In the genomic region with DNA sequence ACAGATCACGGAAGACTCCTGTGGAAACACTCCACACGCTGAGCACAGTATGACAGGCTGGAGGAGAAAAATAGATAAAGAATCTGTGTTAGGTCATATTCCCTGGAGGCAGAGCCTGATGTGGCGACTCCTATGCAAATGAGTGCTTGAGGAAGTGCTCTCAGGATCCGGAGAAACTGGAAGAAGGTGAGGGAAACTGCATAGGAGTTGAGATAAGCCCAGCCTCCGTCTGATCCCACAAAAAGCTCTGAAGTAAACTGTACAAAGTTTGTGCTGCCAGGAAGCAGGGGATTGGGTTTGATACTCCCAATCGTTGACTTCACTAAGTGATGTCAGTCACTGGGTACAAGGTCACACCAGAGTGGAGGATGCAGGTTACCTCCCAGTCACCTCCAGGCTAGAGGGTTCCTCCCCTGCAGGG, we compare ENCODE assay signal across 23 cellular contexts. TPM values are rescaled to one million over a fixed set of nuclear protein-coding genes. Genes with fewer than 3 reads are reported as not detected.
A peak's percentile ranks its signal among the peaks of the same experiment; 100 is the strongest.
DNase-seq lines count a peak whose midpoint lies in the region; ATAC-seq, FAIRE-seq and TF ChIP-seq lines count a peak whose summit lies in the region.
"Had no signal": no experiment of that assay in that cellular context is flagged by ENCODE, and none has a peak within 500 bp of the region (broad histone marks: within the 10 kb centered on the region; RNA-seq: fewer than 3 reads in every experiment).

No MANE protein-coding gene starts in this region.

- in situ Hi-C loops in HepG2 (cut with HindIII; ENCODE audit: extremely low pct_ligation_motif_present, low pct_unique_long_range_greater_than_20kb): no loop called here

- H3K27ac Mint-ChIP-seq in activated naive CD8-positive, alpha-beta T cell treated with anti-CD3 and anti-CD28 coated beads, Interleukin-2, amount 50 U/mL, for 24 hours: peak overlapping the region; percentile 25
- no peak overlapping the region for H3K27ac Mint-ChIP-seq in activated naive CD8-positive, alpha-beta T cell treated with anti-CD3 and anti-CD28 coated beads for 36 hours
- H3K27ac Mint-ChIP-seq in CD4-positive, alpha-beta T cell: no peak overlapping the region
- H3K27ac Mint-ChIP-seq: activated naive CD8-positive, alpha-beta T cell treated with anti-CD3 and anti-CD28 coated beads, Interleukin-2, amount 10 ng/mL, durations not matched to agents 7 days and 5 days had no signal

- H4K20me1 ChIP-seq in HepG2 (ENCODE audit: insufficient read depth, low read length): no peaks in the 10 kb centered on the region

- intact Hi-C loops in HepG2 (cut with micrococcal nuclease; ENCODE audit: unreplicated experiment): no loop called here
- intact Hi-C loops in CD4-positive, alpha-beta T cell (cut with DNase I, micrococcal nuclease): no loop called here

- DNase-seq in activated naive CD8-positive, alpha-beta T cell treated with anti-CD3 and anti-CD28 coated beads, Interleukin-2, amount 50 U/mL, for 24 hours: no peak
- no peak for DNase-seq in activated naive CD8-positive, alpha-beta T cell treated with anti-CD3 and anti-CD28 coated beads for 36 hours
- DNase-seq in HepG2 (ENCODE audit: low spot score): no peak
- no peak for DNase-seq in MG63
- no peak for DNase-seq in CD4-positive, alpha-beta T cell
- no peak for DNase-seq in DMS 273 (lab: John Stamatoyannopoulos, UW; ENCODE audit: unreplicated experiment)
- no peak for DNase-seq in GM19240 (ENCODE audit: insufficient read length, low spot score)
- DNase-seq: activated CD4-positive, alpha-beta T cell treated with anti-CD3 and anti-CD28 coated beads, Interleukin-2, amount 50 U/mL, for 4 hours; activated naive CD8-positive, alpha-beta T cell treated with anti-CD3 and anti-CD28 coated beads, Interleukin-2, amount 10 ng/mL, durations not matched to agents 7 days and 5 days; activated T-cell treated with anti-CD3 and anti-CD28 coated beads, Interleukin-2, amount 50 U/mL, for 4 hours; CD4-positive, CD25-positive, alpha-beta regulatory T cell; effector CD4-positive, alpha-beta T cell; kidney; NCI-H1436 treated with DMSO at 0.1 percent for 48 hours; NCI-H2227 treated with DMSO at 0.1 percent for 48 hours; NK-92 treated with Interleukin-12 subunit alpha and Interleukin-12 subunit beta, amount 100 ng/mL, for 24 hours; occipital lobe; sigmoid colon; stimulated activated CD4-positive, alpha-beta T cell treated with anti-CD3 and anti-CD28 coated beads, Interleukin-4, amount 100 ng/mL, for 1 hour; thyroid gland had no signal

- H3K9ac ChIP-seq in HepG2 (ENCODE audit: insufficient read depth, low read depth, low read length): no peak overlapping the region

- no peak overlapping the region for H2AFZ ChIP-seq in HepG2 (ENCODE audit: low read length)

- H3K4me1 ChIP-seq in HepG2 (ENCODE audit: insufficient read depth, low read length): peaks cover 56% of the 10 kb centered on the region
- H3K4me1 ChIP-seq: sigmoid colon had no signal

- POLR2A ChIA-PET in HepG2 (lab: Yijun Ruan, JAX): no interaction called here
- POLR2A ChIA-PET in CD4-positive, alpha-beta T cell (lab: Charles Lee): no interaction called here

- CTCF ChIA-PET in HepG2 (lab: Yijun Ruan, JAX; ENCODE audit: low intra/inter-chr PET ratio, low total read pairs): no interaction called here
- CTCF ChIA-PET in CD4-positive, alpha-beta T cell (lab: Charles Lee): no interaction called here

- H3K27ac ChIP-seq in VCaP: peak overlapping the region; percentile 29; the same call in 1 of the 2 replicates
- H3K27ac ChIP-seq in HepG2 (ENCODE audit: extremely low read length, insufficient read depth, low read length): no peak overlapping the region
- no peak overlapping the region for H3K27ac ChIP-seq in CD4-positive, alpha-beta T cell (ENCODE audit: low read depth, low read length)
- H3K27ac ChIP-seq: cardiac muscle cell, sigmoid colon, SK-N-MC, thyroid gland had no signal

- ATAC-seq in activated naive CD8-positive, alpha-beta T cell treated with anti-CD3 and anti-CD28 coated beads, Interleukin-2, amount 50 U/mL, for 24 hours: no peak
- ATAC-seq in HepG2: peak; percentile 20; the same call in 2 of the 3 replicates
- no peak for ATAC-seq in CD4-positive, alpha-beta T cell (ENCODE audit: poor library complexity)
- ATAC-seq: activated T-cell treated with anti-CD3 and anti-CD28 coated beads, Interleukin-2, amount 50 U/mL, for 4 hours had no signal

- TF ChIP-seq EP300 in HepG2 (IDR thresholded peaks at IDR 0.05; ENCODE audit: low read depth in 2 of 2, low read length in 2 of 2) (no peak), HepG2 (CRISPR knock-in tag; IDR thresholded peaks at IDR 0.05; ENCODE audit: borderline replicate concordance) (no peak)

- peaks cover 2% of the 10 kb centered on the region for H3K36me3 Mint-ChIP-seq in activated naive CD8-positive, alpha-beta T cell treated with anti-CD3 and anti-CD28 coated beads, Interleukin-2, amount 50 U/mL, for 24 hours (ENCODE audit: low read depth)
- no peaks in the 10 kb centered on the region for H3K36me3 Mint-ChIP-seq in activated naive CD8-positive, alpha-beta T cell treated with anti-CD3 and anti-CD28 coated beads for 36 hours
- H3K36me3 Mint-ChIP-seq in CD4-positive, alpha-beta T cell (ENCODE audit: low read depth): no peaks in the 10 kb centered on the region
- H3K36me3 Mint-ChIP-seq: activated naive CD8-positive, alpha-beta T cell treated with anti-CD3 and anti-CD28 coated beads, Interleukin-2, amount 10 ng/mL, durations not matched to agents 7 days and 5 days; CD4-positive, CD25-positive, alpha-beta regulatory T cell had no signal

- TF ChIP-seq POLR2A in HepG2 (IDR thresholded peaks at IDR 0.05; ENCODE audit: insufficient read depth in 1 of 2, low read depth in 2 of 2, low read length in 2 of 2): no peak

- H3K4me3 Mint-ChIP-seq in activated naive CD8-positive, alpha-beta T cell treated with anti-CD3 and anti-CD28 coated beads, Interleukin-2, amount 50 U/mL, for 24 hours: no peak overlapping the region
- no peak overlapping the region for H3K4me3 Mint-ChIP-seq in activated naive CD8-positive, alpha-beta T cell treated with anti-CD3 and anti-CD28 coated beads for 36 hours
- no peak overlapping the region for H3K4me3 Mint-ChIP-seq in CD4-positive, alpha-beta T cell
- H3K4me3 Mint-ChIP-seq: activated naive CD8-positive, alpha-beta T cell treated with anti-CD3 and anti-CD28 coated beads, Interleukin-2, amount 10 ng/mL, durations not matched to agents 7 days and 5 days; activated T-cell treated with anti-CD3 and anti-CD28 coated beads, Interleukin-2, amount 50 U/mL, for 4 hours; CD4-positive, CD25-positive, alpha-beta regulatory T cell had no signal

- H3K9me3 ChIP-seq in HepG2 (ENCODE audit: low read length) (no peaks in the 10 kb centered on the region), MG63 (no peaks in the 10 kb centered on the region)
- no peaks in the 10 kb centered on the region for H3K9me3 ChIP-seq in CD4-positive, alpha-beta T cell (ENCODE audit: control insufficient read depth, low read length)
- H3K9me3 ChIP-seq: sigmoid colon, thyroid gland had no signal

- H3K36me3 ChIP-seq in HepG2 (replicated peaks in 1 of 2; ENCODE audit: control insufficient read depth in 1 of 2, insufficient read depth in 2 of 2, low read length in 2 of 2) (no peaks in the 10 kb centered on the region), MG63 (no peaks in the 10 kb centered on the region)
- H3K36me3 ChIP-seq: cardiac muscle cell, sigmoid colon, thyroid gland had no signal

- 56% methylated on average over 6 of the region's 6 CpGs for WGBS in HepG2 (ENCODE audit: low lambda C conversion rate)

- H3K4me2 ChIP-seq in HepG2 (ENCODE audit: low read depth, low read length): no peak overlapping the region

- peaks cover 4% of the 10 kb centered on the region for H3K9me3 Mint-ChIP-seq in activated naive CD8-positive, alpha-beta T cell treated with anti-CD3 and anti-CD28 coated beads, Interleukin-2, amount 50 U/mL, for 24 hours
- H3K9me3 Mint-ChIP-seq in activated naive CD8-positive, alpha-beta T cell treated with anti-CD3 and anti-CD28 coated beads for 36 hours: peaks cover 4% of the 10 kb centered on the region
- no peaks in the 10 kb centered on the region for H3K9me3 Mint-ChIP-seq in CD4-positive, alpha-beta T cell
- H3K9me3 Mint-ChIP-seq: activated naive CD8-positive, alpha-beta T cell treated with anti-CD3 and anti-CD28 coated beads, Interleukin-2, amount 10 ng/mL, durations not matched to agents 7 days and 5 days had no signal

- TF ChIP-seq CTCF in VCaP (conservative IDR thresholded peaks at IDR 0.05) (no peak), HepG2 (CRISPR knock-in tag; IDR thresholded peaks at IDR 0.05) (no peak)
- TF ChIP-seq CTCF in CD4-positive, alpha-beta T cell (IDR thresholded peaks at IDR 0.05): no peak

- H3K79me2 ChIP-seq in HepG2 (ENCODE audit: insufficient read depth, low read length): peaks cover 68% of the 10 kb centered on the region

- BruUV-seq in HepG2 (replicated peaks; lab: Mats Ljungman, UMichigan): no TSS peak

- H3K27me3 Mint-ChIP-seq in activated naive CD8-positive, alpha-beta T cell treated with anti-CD3 and anti-CD28 coated beads, Interleukin-2, amount 50 U/mL, for 24 hours: no peaks in the 10 kb centered on the region
- peaks cover 11% of the 10 kb centered on the region for H3K27me3 Mint-ChIP-seq in activated naive CD8-positive, alpha-beta T cell treated with anti-CD3 and anti-CD28 coated beads for 36 hours
- H3K27me3 Mint-ChIP-seq in CD4-positive, alpha-beta T cell: peaks cover 13% of the 10 kb centered on the region

- TF ChIP-seq RAD21 in HepG2 (CRISPR knock-in tag; IDR thresholded peaks at IDR 0.05): no peak

- no peak overlapping the region for H3K4me3 ChIP-seq in HepG2 (replicated peaks in 1 of 3; ENCODE audit: insufficient read depth in 1 of 3, low read depth in 2 of 3, low read length in 3 of 3)
- H3K4me3 ChIP-seq in MG63: no peak overlapping the region
- H3K4me3 ChIP-seq: cardiac muscle cell, sigmoid colon, SK-N-MC, thyroid gland had no signal

- H3K27me3 ChIP-seq in HepG2 (ENCODE audit: control insufficient read depth in 1 of 2, insufficient read depth in 2 of 2, low read length in 2 of 2) (no peaks in the 10 kb centered on the region), MG63 (no peaks in the 10 kb centered on the region)
- H3K27me3 ChIP-seq in CD4-positive, alpha-beta T cell (ENCODE audit: control insufficient read depth, insufficient read depth, low read length): no peaks in the 10 kb centered on the region
- H3K27me3 ChIP-seq: cardiac muscle cell, sigmoid colon, thyroid gland had no signal

- FAIRE-seq in HepG2 (lab: Jason Lieb, UNC): no peak
- FAIRE-seq: kidney had no signal

- H3K4me1 Mint-ChIP-seq in activated naive CD8-positive, alpha-beta T cell treated with anti-CD3 and anti-CD28 coated beads, Interleukin-2, amount 50 U/mL, for 24 hours: peaks cover 19% of the 10 kb centered on the region
- no peaks in the 10 kb centered on the region for H3K4me1 Mint-ChIP-seq in activated naive CD8-positive, alpha-beta T cell treated with anti-CD3 and anti-CD28 coated beads for 36 hours
- H3K4me1 Mint-ChIP-seq in CD4-positive, alpha-beta T cell (ENCODE audit: low read depth): no peaks in the 10 kb centered on the region

RNA-seq across cellular contexts. Expression of a gene that starts 33.4 kb away (rescaled TPM):
- total RNA-seq in activated naive CD8-positive, alpha-beta T cell treated with anti-CD3 and anti-CD28 coated beads for 36 hours: 1 to 10 TPM; 5.4 to 5.5 TPM
- 10.3 and 10.4 TPM in 2 replicates for total RNA-seq in HepG2 (2016; rRNA removed; fragmentation: Illumina TruSeq; extraction: Trizol)
- 15.7 and 16.3 TPM in 2 replicates for total RNA-seq in HepG2 (2016; cell fraction: cytosol; rRNA removed; fragmentation: Illumina TruSeq; extraction: Trizol; ENCODE audit: low read depth)
- 9.3 and 10.1 TPM in 2 replicates for total RNA-seq in HepG2 (2016; cell fraction: insoluble cytoplasmic fraction; rRNA removed; fragmentation: Illumina TruSeq; extraction: Trizol)
- total RNA-seq in HepG2 (2016; cell fraction: membrane; rRNA removed; fragmentation: Illumina TruSeq; extraction: Trizol): 10.0 and 10.5 TPM in 2 replicates
- 13.6 and 13.9 TPM in 2 replicates for total RNA-seq in HepG2 (2016; cell fraction: nucleus; rRNA removed; fragmentation: Illumina TruSeq; extraction: Trizol)
- 19.5 and 28.6 TPM in 2 replicates for polyA plus RNA-seq in HepG2 (2011; rRNA removed)
- 15.3 and 24.4 TPM in 2 replicates for polyA plus RNA-seq in HepG2 (2011; cell fraction: cytosol; rRNA removed)
- 25.7 and 37.4 TPM in 2 replicates for polyA plus RNA-seq in HepG2 (2011; cell fraction: nucleus; rRNA removed)
- 15.1 and 15.2 TPM in 2 replicates for polyA plus RNA-seq in HepG2 (2012)
- 3.0 and 3.8 TPM in 2 replicates for polyA plus RNA-seq in HepG2 (2016; cell fraction: cytosol; fragmentation: Illumina TruSeq; extraction: Trizol; ENCODE audit: low read depth)
- polyA plus RNA-seq in HepG2 (2016; cell fraction: insoluble cytoplasmic fraction; fragmentation: Illumina TruSeq; extraction: Trizol; ENCODE audit: low read depth): 9.7 and 12.3 TPM in 2 replicates
- polyA plus RNA-seq in HepG2 (2016; cell fraction: membrane; fragmentation: Illumina TruSeq; extraction: Trizol; ENCODE audit: low read depth): 5.5 and 5.6 TPM in 2 replicates
- 8.8 and 10.8 TPM in 2 replicates for polyA plus RNA-seq in HepG2 (2016; cell fraction: nucleus; fragmentation: Illumina TruSeq; extraction: Trizol; ENCODE audit: insufficient read depth, low read depth)
- 52.4 and 58.7 TPM in 2 replicates for polyA minus RNA-seq in HepG2 (2011; rRNA and poly(A)+ RNA removed; ENCODE audit: low replicate concordance)
- 23.8 and 35.0 TPM in 2 replicates for polyA minus RNA-seq in HepG2 (2011; cell fraction: cytosol; rRNA and poly(A)+ RNA removed)
- 44.6 and 59.5 TPM in 2 replicates for polyA minus RNA-seq in HepG2 (2011; cell fraction: nucleus; rRNA and poly(A)+ RNA removed)
- 2.5 and 3.7 TPM in 2 replicates for total RNA-seq in MG63 (2014; rRNA removed; shearing (Covaris generic); ENCODE audit: low replicate concordance)
- total RNA-seq in CD4-positive, alpha-beta T cell: not detected

RNA-seq across cellular contexts. Expression of a gene that starts 33.9 kb away (rescaled TPM):
- under 1 TPM; 0.34 to 0.37 TPM for total RNA-seq in activated naive CD8-positive, alpha-beta T cell treated with anti-CD3 and anti-CD28 coated beads for 36 hours
- total RNA-seq in HepG2 (2016; rRNA removed; fragmentation: Illumina TruSeq; extraction: Trizol): 0.55 and 0.66 TPM in 2 replicates
- not detected in 2 replicates for total RNA-seq in HepG2 (2016; cell fraction: cytosol; rRNA removed; fragmentation: Illumina TruSeq; extraction: Trizol; ENCODE audit: low read depth)
- total RNA-seq in HepG2 (2016; cell fraction: insoluble cytoplasmic fraction; rRNA removed; fragmentation: Illumina TruSeq; extraction: Trizol): 0.54 TPM in 2 replicates
- 0.28 and 0.53 TPM in 2 replicates for total RNA-seq in HepG2 (2016; cell fraction: membrane; rRNA removed; fragmentation: Illumina TruSeq; extraction: Trizol)
- total RNA-seq in HepG2 (2016; cell fraction: nucleus; rRNA removed; fragmentation: Illumina TruSeq; extraction: Trizol): 0.63 and 1.2 TPM in 2 replicates
- polyA plus RNA-seq in HepG2 (2011; rRNA removed): 0.51 and 0.73 TPM in 2 replicates
- 0.31 and 0.36 TPM in 2 replicates for polyA plus RNA-seq in HepG2 (2011; cell fraction: cytosol; rRNA removed)
- polyA plus RNA-seq in HepG2 (2011; cell fraction: nucleus; rRNA removed): 0.37 and 0.59 TPM in 2 replicates
- polyA plus RNA-seq in HepG2 (2012): 0.23 and 0.52 TPM in 2 replicates
- not detected in 2 replicates for polyA plus RNA-seq in HepG2 (2016; cell fraction: cytosol; fragmentation: Illumina TruSeq; extraction: Trizol; ENCODE audit: low read depth)
- polyA plus RNA-seq in HepG2 (2016; cell fraction: insoluble cytoplasmic fraction; fragmentation: Illumina TruSeq; extraction: Trizol; ENCODE audit: low read depth): 0.76 and 0.84 TPM in 2 replicates
- polyA plus RNA-seq in HepG2 (2016; cell fraction: membrane; fragmentation: Illumina TruSeq; extraction: Trizol; ENCODE audit: low read depth): 0.13 and 0.15 TPM in 2 replicates
- 0.71 and 1.2 TPM in 2 replicates for polyA plus RNA-seq in HepG2 (2016; cell fraction: nucleus; fragmentation: Illumina TruSeq; extraction: Trizol; ENCODE audit: insufficient read depth, low read depth)
- polyA minus RNA-seq in HepG2 (2011; rRNA and poly(A)+ RNA removed; ENCODE audit: low replicate concordance): 2.4 and 7.7 TPM in 2 replicates
- 0.53 TPM in 1 of 2 replicates, not detected in the other for polyA minus RNA-seq in HepG2 (2011; cell fraction: cytosol; rRNA and poly(A)+ RNA removed)
- 2.4 and 3.1 TPM in 2 replicates for polyA minus RNA-seq in HepG2 (2011; cell fraction: nucleus; rRNA and poly(A)+ RNA removed)
- total RNA-seq in MG63 (2014; rRNA removed; shearing (Covaris generic); ENCODE audit: low replicate concordance): not detected in 2 replicates
- not detected for total RNA-seq in CD4-positive, alpha-beta T cell
- total RNA-seq: activated naive CD8-positive, alpha-beta T cell treated with anti-CD3 and anti-CD28 coated beads, Interleukin-2, amount 10 ng/mL, durations not matched to agents 7 days and 5 days; cardiac muscle cell; CD4-positive, CD25-positive, alpha-beta regulatory T cell had no signal
- polyA plus RNA-seq: cardiac muscle cell; CD4-positive, CD25-positive, alpha-beta regulatory T cell had no signal
